ENCODE assay signal across 13 cellular contexts in the genomic region with DNA sequence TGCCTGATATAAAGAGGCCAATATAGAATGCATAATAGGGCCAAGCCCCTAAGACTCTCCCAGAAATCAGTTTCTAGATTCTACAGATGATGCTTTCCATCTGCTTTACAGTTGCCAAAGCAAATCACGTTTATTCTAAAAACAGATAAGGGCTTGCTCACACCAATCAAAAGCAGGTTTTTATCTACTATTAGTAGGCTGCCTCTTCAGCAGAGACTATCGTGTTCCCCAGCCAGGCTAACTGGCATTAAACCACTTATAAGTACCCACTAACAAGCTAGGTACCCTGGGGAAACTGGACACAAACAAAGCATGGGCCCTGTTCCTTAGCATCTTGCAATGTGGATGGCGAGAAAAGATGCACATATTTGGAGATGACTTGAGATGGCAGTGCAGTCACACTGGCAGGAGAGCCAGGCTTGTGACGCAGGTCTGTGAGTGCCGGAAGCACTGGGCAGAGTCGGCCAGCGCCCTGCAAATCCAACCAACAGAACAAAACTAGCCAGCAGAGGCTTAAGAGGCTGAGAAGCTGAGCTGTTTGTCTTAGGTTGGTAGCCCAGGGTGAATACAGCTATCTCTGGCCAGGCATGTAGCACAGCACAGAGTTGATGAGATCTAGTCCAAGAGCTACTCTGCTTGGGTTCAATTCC.
DNase-seq lines count a peak whose midpoint lies in the region; ATAC-seq and TF ChIP-seq lines count a peak whose summit lies in the region.
"Had no signal": no experiment of that assay in that cellular context is flagged by ENCODE, and none has a peak within 500 bp of the region (broad histone marks: within the 10 kb centered on the region; RNA-seq: fewer than 3 reads in every experiment).

No MANE protein-coding gene starts in this region.

- peaks cover 1% of the 10 kb centered on the region for H3K4me1 Mint-ChIP-seq in CD8-positive, alpha-beta T cell (ENCODE audit: low read depth)
- peaks cover 16% of the 10 kb centered on the region for H3K4me1 Mint-ChIP-seq in progenitor cell of endocrine pancreas (ENCODE audit: low read depth)
- H3K4me1 Mint-ChIP-seq: CD8-positive, alpha-beta memory T cell had no signal

- no peak overlapping the region for H3K4me3 Mint-ChIP-seq in CD8-positive, alpha-beta T cell
- no peak overlapping the region for H3K4me3 Mint-ChIP-seq in progenitor cell of endocrine pancreas (ENCODE audit: low read depth)
- H3K4me3 Mint-ChIP-seq: CD8-positive, alpha-beta memory T cell had no signal

- intact Hi-C loops in CD8-positive, alpha-beta T cell (cut with DNase I, micrococcal nuclease) = loop anchor here in 1 of 2 experiments (10.0 kb wide), 1 partner anchor 121 kb away; no protein-coding TSS in a partner anchor
- intact Hi-C loops in left ventricle myocardium inferior (cut with micrococcal nuclease) = no loop called here

- no peaks in the 10 kb centered on the region for H3K27me3 Mint-ChIP-seq in CD8-positive, alpha-beta T cell (ENCODE audit: low read depth)
- H3K27me3 Mint-ChIP-seq in progenitor cell of endocrine pancreas = peaks cover 11% of the 10 kb centered on the region
- H3K27me3 Mint-ChIP-seq: CD8-positive, alpha-beta memory T cell had no signal

- no peak for TF ChIP-seq CTCF in CD8-positive, alpha-beta T cell (IDR thresholded peaks at IDR 0.05)
- TF ChIP-seq CTCF in left ventricle myocardium inferior (IDR thresholded peaks at IDR 0.05; ENCODE audit: borderline replicate concordance) (peak; percentile 17), progenitor cell of endocrine pancreas (IDR thresholded peaks at IDR 0.05; ENCODE audit: unreplicated experiment) (no peak)

- ATAC-seq in CD8-positive, alpha-beta T cell = peak; percentile 54
- ATAC-seq in GM19023 (IDR thresholded peaks at IDR 0.05; ENCODE audit: unreplicated experiment) (no peak), GM21576 (IDR thresholded peaks at IDR 0.05; ENCODE audit: unreplicated experiment) (no peak), GM21786 (IDR thresholded peaks at IDR 0.05; ENCODE audit: unreplicated experiment) (no peak)

- no peaks in the 10 kb centered on the region for H3K27me3 ChIP-seq in CD8-positive, alpha-beta T cell (ENCODE audit: insufficient read depth, low read length)
- H3K27me3 ChIP-seq in left ventricle myocardium inferior (ENCODE audit: low read depth) = no peaks in the 10 kb centered on the region
- H3K27me3 ChIP-seq: SJSA1 had no signal

- no peaks in the 10 kb centered on the region for H3K9me3 ChIP-seq in CD8-positive, alpha-beta T cell (ENCODE audit: low read length)
- peaks cover 8% of the 10 kb centered on the region for H3K9me3 ChIP-seq in left ventricle myocardium inferior (replicated peaks)
- H3K9me3 ChIP-seq: adrenal gland, SJSA1 had no signal

- H3K36me3 ChIP-seq in CD8-positive, alpha-beta T cell (ENCODE audit: insufficient read depth, low read length) = no peaks in the 10 kb centered on the region
- H3K36me3 ChIP-seq in left ventricle myocardium inferior = no peaks in the 10 kb centered on the region
- H3K36me3 ChIP-seq: adrenal gland, SJSA1 had no signal

- peak in 2 of 7 experiments; percentile 21 to 33 for DNase-seq in CD8-positive, alpha-beta T cell
- DNase-seq in amniotic epithelial cell (ENCODE audit: low read depth) (peak; percentile 34), left ventricle myocardium inferior (peak; percentile 59), progenitor cell of endocrine pancreas (ENCODE audit: low spot score, unreplicated experiment) (no peak), EL (no peak)
- DNase-seq: activated CD4-positive, alpha-beta T cell treated with anti-CD3 and anti-CD28 coated beads, Interleukin-2, amount 50 U/mL, for 4 hours; CD8-positive, alpha-beta memory T cell; NCI-H2171 treated with DMSO at 0.1 percent for 48 hours had no signal

- no peak overlapping the region for H3K27ac ChIP-seq in CD8-positive, alpha-beta T cell (ENCODE audit: low read depth, low read length)
- peak overlapping the region; percentile 84 for H3K27ac ChIP-seq in left ventricle myocardium inferior (replicated peaks)
- H3K27ac ChIP-seq: SJSA1 had no signal

- H3K36me3 Mint-ChIP-seq in CD8-positive, alpha-beta T cell = no peaks in the 10 kb centered on the region
- no peaks in the 10 kb centered on the region for H3K36me3 Mint-ChIP-seq in progenitor cell of endocrine pancreas (ENCODE audit: insufficient read depth)

- no peaks in the 10 kb centered on the region for H3K4me1 ChIP-seq in CD8-positive, alpha-beta T cell (ENCODE audit: insufficient read depth, low read length)
- H3K4me1 ChIP-seq in left ventricle myocardium inferior = peaks cover 91% of the 10 kb centered on the region
- H3K4me1 ChIP-seq: adrenal gland, SJSA1 had no signal

- H3K4me3 ChIP-seq in CD8-positive, alpha-beta T cell (ENCODE audit: low read depth, low read length) = no peak overlapping the region
- no peak overlapping the region for H3K4me3 ChIP-seq in left ventricle myocardium inferior
- H3K4me3 ChIP-seq: adrenal gland, SJSA1 had no signal

- POLR2A ChIA-PET in CD8-positive, alpha-beta T cell (lab: Charles Lee) = interaction anchor here (0.5 to 1.1 kb wide), 2 partner anchors 108 to 161 kb away, joined by 3 read pairs; no protein-coding TSS in a partner anchor

- H3K27ac Mint-ChIP-seq in CD8-positive, alpha-beta T cell = no peak overlapping the region
- peak overlapping the region; percentile 37 for H3K27ac Mint-ChIP-seq in progenitor cell of endocrine pancreas

- no peaks in the 10 kb centered on the region for H3K9me3 Mint-ChIP-seq in CD8-positive, alpha-beta T cell
- H3K9me3 Mint-ChIP-seq in progenitor cell of endocrine pancreas (ENCODE audit: low read depth) = no peaks in the 10 kb centered on the region
- H3K9me3 Mint-ChIP-seq: CD8-positive, alpha-beta memory T cell had no signal

- CTCF ChIA-PET in CD8-positive, alpha-beta T cell (lab: Charles Lee) = interaction anchor here (0.5 to 1.2 kb wide), 3 partner anchors 18 to 73 kb away, joined by 3 to 4 read pairs (median 3); partner anchors contain the start of gene GFOD1

Comparison
In these comparisons a context has a peak if more than half of its experiments do, and no peak if none do; other contexts are left out.
1. DNase-seq: peak in amniotic epithelial cell (single experiment) and left ventricle myocardium inferior (single experiment); none in progenitor cell of endocrine pancreas (single experiment) and EL (single experiment).